Comparison of ENCODE assay signal across 11 cellular contexts in genomic region chr7:100965051-100965722, GRCh38. TPM values are rescaled to one million over a fixed set of nuclear protein-coding genes. Genes with fewer than 3 reads are reported as not detected.
DNase-seq lines count a peak whose midpoint lies in the region; ATAC-seq, FAIRE-seq and TF ChIP-seq lines count a peak whose summit lies in the region.
"Had no signal": no experiment of that assay in that cellular context is flagged by ENCODE, and none has a peak within 500 bp of the region (broad histone marks: within the 10 kb centered on the region; RNA-seq: fewer than 3 reads in every experiment).

No MANE protein-coding gene starts in this region.

- CTCF ChIA-PET in HepG2 (lab: Yijun Ruan, JAX; ENCODE audit: low intra/inter-chr PET ratio, low total read pairs): interaction anchor here (2.9 kb wide), 1 partner anchor 94 kb away, joined by 45 read pairs; no protein-coding TSS in a partner anchor

- H3K4me1 ChIP-seq in HepG2 (ENCODE audit: insufficient read depth, low read length) (0 out of 2 replicates have a peak, but pooled peaks cover 10% of the 10 kb centered on the region), right lobe of liver (peaks cover 0 to 4% (median 0%) of the 10 kb centered on the region in 4 donors), mucosa of rectum (ENCODE audit: control insufficient read depth in 2 of 2, insufficient read depth in 2 of 2, low read length in 2 of 2) (peaks cover 31 to 40% of the 10 kb centered on the region in 2 donors), body of pancreas (peaks cover 19% of the 10 kb centered on the region)
- H3K4me1 ChIP-seq: BE2C had no signal

- H3K36me3 ChIP-seq in HepG2 (replicated peaks in 1 of 2; ENCODE audit: control insufficient read depth in 1 of 2, insufficient read depth in 2 of 2, low read length in 2 of 2): no peaks in the 10 kb centered on the region
- H3K36me3 ChIP-seq in right lobe of liver: peaks cover 0 to 30% (median 0%) of the 10 kb centered on the region in 4 donors
- H3K36me3 ChIP-seq in mucosa of rectum (ENCODE audit: control insufficient read depth in 2 of 2, insufficient read depth in 2 of 2, low read length in 2 of 2): peaks cover 0 to 17% of the 10 kb centered on the region in 2 donors
- H3K36me3 ChIP-seq in body of pancreas (replicated peaks in 1 of 2; ENCODE audit: insufficient read depth in 1 of 2, low read depth in 2 of 2): no peaks in the 10 kb centered on the region
- H3K36me3 ChIP-seq: BE2C had no signal

- no peak; the same call in 2 of the 3 replicates for ATAC-seq in HepG2
- ATAC-seq in right lobe of liver: no peak
- ATAC-seq in central memory CD8-positive, alpha-beta T cell (replicated peaks; ENCODE audit: extremely low read depth, poor library complexity, severe bottlenecking): no peak
- no peak for ATAC-seq in body of pancreas

- H3K4me3 ChIP-seq in HepG2 (replicated peaks in 1 of 3; ENCODE audit: insufficient read depth in 1 of 3, low read depth in 2 of 3, low read length in 3 of 3): no peak overlapping the region
- H3K4me3 ChIP-seq in right lobe of liver: peak overlapping the region in 1 of 3 donors; percentile 27
- H3K4me3 ChIP-seq in mucosa of rectum (ENCODE audit: low read length in 2 of 2): peak overlapping the region; percentile 45 to 62
- H3K4me3 ChIP-seq in body of pancreas: no peak overlapping the region

- H3K36me3 Mint-ChIP-seq in central memory CD8-positive, alpha-beta T cell (ENCODE audit: insufficient read depth): no peaks in the 10 kb centered on the region
- H3K36me3 Mint-ChIP-seq: stimulated activated memory B cell treated with anti-CD40 and anti-IgM and Interleukin-4, amounts not matched to agents 10 μg/mL and 1 μg/mL and 100 μg/mL, for 72 hours had no signal

- H3K4me2 ChIP-seq in HepG2 (ENCODE audit: low read depth, low read length): no peak overlapping the region

- H3K9me3 ChIP-seq in HepG2 (ENCODE audit: low read length): no peaks in the 10 kb centered on the region
- H3K9me3 ChIP-seq in right lobe of liver: no peaks in the 10 kb centered on the region
- no peaks in the 10 kb centered on the region for H3K9me3 ChIP-seq in mucosa of rectum (ENCODE audit: control insufficient read depth in 2 of 2, low read length in 2 of 2)
- H3K9me3 ChIP-seq in body of pancreas: no peaks in the 10 kb centered on the region
- H3K9me3 ChIP-seq: BE2C had no signal

- no peak overlapping the region for H2AFZ ChIP-seq in HepG2 (ENCODE audit: low read length)

- no peak for DNase-seq in HepG2 (ENCODE audit: low spot score)
- DNase-seq in right lobe of liver: no peak
- no peak for DNase-seq in central memory CD8-positive, alpha-beta T cell (ENCODE audit: low spot score in 2 of 2)
- no peak for DNase-seq in SW 1271 (lab: John Stamatoyannopoulos, UW)
- DNase-seq in body of pancreas: no peak
- DNase-seq in dedifferentiated amniotic fluid mesenchymal stem cell (ENCODE audit: extremely low spot score): no peak
- DNase-seq in NCI-H2171 treated with DMSO at 0.1 percent for 48 hours (lab: John Stamatoyannopoulos, UW): no peak
- DNase-seq: BE2C had no signal

- peaks cover 21% of the 10 kb centered on the region for H3K4me1 Mint-ChIP-seq in central memory CD8-positive, alpha-beta T cell

- H3K4me3 Mint-ChIP-seq in central memory CD8-positive, alpha-beta T cell: peak overlapping the region; percentile 50

- peaks cover 13 to 40% of the 10 kb centered on the region in 2 experiments for H3K27me3 ChIP-seq in HepG2 (ENCODE audit: control insufficient read depth in 1 of 2, insufficient read depth in 2 of 2, low read length in 2 of 2)
- no peaks in the 10 kb centered on the region for H3K27me3 ChIP-seq in right lobe of liver
- peaks cover 21 to 25% of the 10 kb centered on the region in 2 donors for H3K27me3 ChIP-seq in mucosa of rectum (ENCODE audit: control insufficient read depth in 2 of 2, insufficient read depth in 2 of 2, low read length in 2 of 2)
- peaks cover 0 to 41% of the 10 kb centered on the region in 2 donors for H3K27me3 ChIP-seq in body of pancreas

- intact Hi-C loops in HepG2 (cut with micrococcal nuclease; ENCODE audit: unreplicated experiment): no loop called here
- intact Hi-C loops in right lobe of liver (cut with DNase I): loop anchor here (5.0 to 10.0 kb wide), 2 partner anchors 90 to 92 kb away; no protein-coding TSS in a partner anchor
- intact Hi-C loops in body of pancreas (cut with DNase I): no loop called here

- no TSS peak for BruUV-seq in HepG2 (replicated peaks; lab: Mats Ljungman, UMichigan)

- in situ Hi-C loops in HepG2 (cut with HindIII; ENCODE audit: extremely low pct_ligation_motif_present, low pct_unique_long_range_greater_than_20kb): loop anchor here (5.0 kb wide), 1 partner anchor 92 kb away; no protein-coding TSS in a partner anchor

- H3K27ac Mint-ChIP-seq in central memory CD8-positive, alpha-beta T cell (ENCODE audit: low read depth): no peak overlapping the region
- H3K27ac Mint-ChIP-seq: stimulated activated memory B cell treated with anti-CD40 and anti-IgM and Interleukin-4, amounts not matched to agents 10 μg/mL and 1 μg/mL and 100 μg/mL, for 72 hours had no signal

- TF ChIP-seq POLR2A in HepG2 (IDR thresholded peaks at IDR 0.05; ENCODE audit: insufficient read depth in 1 of 2, low read depth in 2 of 2, low read length in 2 of 2) (no peak), right lobe of liver (IDR thresholded peaks at IDR 0.05) (no peak), body of pancreas (IDR thresholded peaks at IDR 0.05) (no peak)

- TF ChIP-seq EP300 in HepG2 (IDR thresholded peaks at IDR 0.05; ENCODE audit: low read depth in 2 of 2, low read length in 2 of 2) (no peak), HepG2 (CRISPR knock-in tag; IDR thresholded peaks at IDR 0.05; ENCODE audit: borderline replicate concordance) (no peak)

- POLR2A ChIA-PET in HepG2 (lab: Yijun Ruan, JAX): no interaction called here

- no peaks in the 10 kb centered on the region for H4K20me1 ChIP-seq in HepG2 (ENCODE audit: insufficient read depth, low read length)

- H3K9ac ChIP-seq in HepG2 (ENCODE audit: insufficient read depth, low read depth, low read length) (no peak overlapping the region), mucosa of rectum (ENCODE audit: low read depth in 1 of 2, low read length in 2 of 2) (peak overlapping the region; percentile 52 to 93)

- FAIRE-seq in HepG2 (lab: Jason Lieb, UNC): no peak

- H3K27ac ChIP-seq in HepG2 (ENCODE audit: extremely low read length, insufficient read depth, low read length): no peak overlapping the region
- H3K27ac ChIP-seq in right lobe of liver: no peak overlapping the region
- peak overlapping the region; percentile 61 to 99 for H3K27ac ChIP-seq in mucosa of rectum (ENCODE audit: low read depth in 2 of 2, low read length in 2 of 2)
- no peak overlapping the region for H3K27ac ChIP-seq in body of pancreas
- H3K27ac ChIP-seq: epithelial cell of prostate had no signal

- TF ChIP-seq CTCF in HepG2 (CRISPR knock-in tag; IDR thresholded peaks at IDR 0.05) (no peak), right lobe of liver (IDR thresholded peaks at IDR 0.05) (no peak), body of pancreas (IDR thresholded peaks at IDR 0.05) (no peak)

- no peak for TF ChIP-seq RAD21 in HepG2 (CRISPR knock-in tag; IDR thresholded peaks at IDR 0.05)

- no peaks in the 10 kb centered on the region for H3K79me2 ChIP-seq in HepG2 (ENCODE audit: insufficient read depth, low read length)

- WGBS in HepG2 (ENCODE audit: low lambda C conversion rate): 49% methylated on average over 22 of the region's 25 CpGs
- 33% methylated on average over 10 of the region's 25 CpGs for WGBS in right lobe of liver (ENCODE audit: insufficient coverage, low coverage, low lambda C conversion rate, missing lambda C conversion rate)
- WGBS in body of pancreas, 2 donors: 18% methylated on average over 24 to 25 of the region's 25 CpGs

- H3K27me3 Mint-ChIP-seq in central memory CD8-positive, alpha-beta T cell: peaks cover 71% of the 10 kb centered on the region

- H3K9me3 Mint-ChIP-seq in central memory CD8-positive, alpha-beta T cell: no peaks in the 10 kb centered on the region
- H3K9me3 Mint-ChIP-seq: stimulated activated memory B cell treated with anti-CD40 and anti-IgM and Interleukin-4, amounts not matched to agents 10 μg/mL and 1 μg/mL and 100 μg/mL, for 72 hours had no signal

RNA-seq across cellular contexts. Expression of gene MUC12, which starts 4.2 kb away (rescaled TPM):
- total RNA-seq in HepG2 (2016; rRNA removed; fragmentation: Illumina TruSeq; extraction: Trizol): not detected in 2 replicates
- total RNA-seq in HepG2 (2016; cell fraction: cytosol; rRNA removed; fragmentation: Illumina TruSeq; extraction: Trizol; ENCODE audit: low read depth): not detected in 2 replicates
- total RNA-seq in HepG2 (2016; cell fraction: insoluble cytoplasmic fraction; rRNA removed; fragmentation: Illumina TruSeq; extraction: Trizol): not detected in 2 replicates
- total RNA-seq in HepG2 (2016; cell fraction: membrane; rRNA removed; fragmentation: Illumina TruSeq; extraction: Trizol): 0.62 TPM in 1 of 2 replicates, not detected in the other
- total RNA-seq in HepG2 (2016; cell fraction: nucleus; rRNA removed; fragmentation: Illumina TruSeq; extraction: Trizol): not detected in 2 replicates
- not detected in 2 replicates for polyA plus RNA-seq in HepG2 (2011; rRNA removed)
- polyA plus RNA-seq in HepG2 (2011; cell fraction: cytosol; rRNA removed): not detected in 2 replicates
- polyA plus RNA-seq in HepG2 (2011; cell fraction: nucleus; rRNA removed): 0.16 TPM in 1 of 2 replicates, not detected in the other
- polyA plus RNA-seq in HepG2 (2012): 0.01 and 0.13 TPM in 2 replicates
- not detected in 2 replicates for polyA plus RNA-seq in HepG2 (2016; cell fraction: cytosol; fragmentation: Illumina TruSeq; extraction: Trizol; ENCODE audit: low read depth)
- not detected in 2 replicates for polyA plus RNA-seq in HepG2 (2016; cell fraction: insoluble cytoplasmic fraction; fragmentation: Illumina TruSeq; extraction: Trizol; ENCODE audit: low read depth)
- polyA plus RNA-seq in HepG2 (2016; cell fraction: membrane; fragmentation: Illumina TruSeq; extraction: Trizol; ENCODE audit: low read depth): not detected in 2 replicates
- 0.84 TPM in 1 of 2 replicates, not detected in the other for polyA plus RNA-seq in HepG2 (2016; cell fraction: nucleus; fragmentation: Illumina TruSeq; extraction: Trizol; ENCODE audit: insufficient read depth, low read depth)
- polyA minus RNA-seq in HepG2 (2011; rRNA and poly(A)+ RNA removed; ENCODE audit: low replicate concordance): not detected in 2 replicates
- not detected in 2 replicates for polyA minus RNA-seq in HepG2 (2011; cell fraction: cytosol; rRNA and poly(A)+ RNA removed)
- polyA minus RNA-seq in HepG2 (2011; cell fraction: nucleus; rRNA and poly(A)+ RNA removed): not detected in 2 replicates
- not detected for total RNA-seq in right lobe of liver
- total RNA-seq in body of pancreas: not detected

RNA-seq across cellular contexts. Expression of gene MUC3A, which starts 15.9 kb away (rescaled TPM):
- total RNA-seq in HepG2 (2016; rRNA removed; fragmentation: Illumina TruSeq; extraction: Trizol) (not detected in 2 replicates), right lobe of liver (10 to 100 TPM in 3 of 6 experiments, 1 to 10 TPM in 3; 3.2 to 12.8 (median 8.9) TPM), body of pancreas (1 to 10 TPM in 1 of 2 donors, under 1 TPM in 1; 0.52 to 3.0 TPM)
- not detected in 2 replicates for total RNA-seq in HepG2 (2016; cell fraction: cytosol; rRNA removed; fragmentation: Illumina TruSeq; extraction: Trizol; ENCODE audit: low read depth)
- not detected in 2 replicates for total RNA-seq in HepG2 (2016; cell fraction: insoluble cytoplasmic fraction; rRNA removed; fragmentation: Illumina TruSeq; extraction: Trizol)
- not detected in 2 replicates for total RNA-seq in HepG2 (2016; cell fraction: membrane; rRNA removed; fragmentation: Illumina TruSeq; extraction: Trizol)
- not detected in 2 replicates for total RNA-seq in HepG2 (2016; cell fraction: nucleus; rRNA removed; fragmentation: Illumina TruSeq; extraction: Trizol)
- 0.01 and 0.07 TPM in 2 replicates for polyA plus RNA-seq in HepG2 (2011; rRNA removed)
- polyA plus RNA-seq in HepG2 (2011; cell fraction: cytosol; rRNA removed): 0.01 and 0.03 TPM in 2 replicates
- 0.19 and 0.21 TPM in 2 replicates for polyA plus RNA-seq in HepG2 (2011; cell fraction: nucleus; rRNA removed)
- polyA plus RNA-seq in HepG2 (2012): 0.20 and 0.23 TPM in 2 replicates
- 0.17 TPM in 1 of 2 replicates, not detected in the other for polyA plus RNA-seq in HepG2 (2016; cell fraction: cytosol; fragmentation: Illumina TruSeq; extraction: Trizol; ENCODE audit: low read depth)
- polyA plus RNA-seq in HepG2 (2016; cell fraction: insoluble cytoplasmic fraction; fragmentation: Illumina TruSeq; extraction: Trizol; ENCODE audit: low read depth): 0.17 TPM in 1 of 2 replicates, not detected in the other
- 0.17 and 0.26 TPM in 2 replicates for polyA plus RNA-seq in HepG2 (2016; cell fraction: membrane; fragmentation: Illumina TruSeq; extraction: Trizol; ENCODE audit: low read depth)
- polyA plus RNA-seq in HepG2 (2016; cell fraction: nucleus; fragmentation: Illumina TruSeq; extraction: Trizol; ENCODE audit: insufficient read depth, low read depth): 0.12 and 0.32 TPM in 2 replicates
- not detected in 2 replicates for polyA minus RNA-seq in HepG2 (2011; rRNA and poly(A)+ RNA removed; ENCODE audit: low replicate concordance)
- polyA minus RNA-seq in HepG2 (2011; cell fraction: cytosol; rRNA and poly(A)+ RNA removed): not detected in 2 replicates
- polyA minus RNA-seq in HepG2 (2011; cell fraction: nucleus; rRNA and poly(A)+ RNA removed): under 0.01 and 0.13 TPM in 2 replicates

RNA-seq across cellular contexts. Expression of gene MUC17, which starts 54.7 kb away (rescaled TPM):
- total RNA-seq in HepG2 (2016; rRNA removed; fragmentation: Illumina TruSeq; extraction: Trizol) (not detected in 2 replicates), right lobe of liver (not detected), body of pancreas (under 1 TPM in 1 of 2 donors, not detected in 1; 0.78 TPM)
- total RNA-seq in HepG2 (2016; cell fraction: cytosol; rRNA removed; fragmentation: Illumina TruSeq; extraction: Trizol; ENCODE audit: low read depth): not detected in 2 replicates
- not detected in 2 replicates for total RNA-seq in HepG2 (2016; cell fraction: insoluble cytoplasmic fraction; rRNA removed; fragmentation: Illumina TruSeq; extraction: Trizol)
- not detected in 2 replicates for total RNA-seq in HepG2 (2016; cell fraction: membrane; rRNA removed; fragmentation: Illumina TruSeq; extraction: Trizol)
- total RNA-seq in HepG2 (2016; cell fraction: nucleus; rRNA removed; fragmentation: Illumina TruSeq; extraction: Trizol): not detected in 2 replicates
- polyA plus RNA-seq in HepG2 (2011; rRNA removed): 0.01 TPM in 1 of 2 replicates, not detected in the other
- under 0.01 TPM in 1 of 2 replicates, not detected in the other for polyA plus RNA-seq in HepG2 (2011; cell fraction: cytosol; rRNA removed)
- polyA plus RNA-seq in HepG2 (2011; cell fraction: nucleus; rRNA removed): 0.02 TPM in 1 of 2 replicates, not detected in the other
- polyA plus RNA-seq in HepG2 (2012): not detected in 2 replicates
- polyA plus RNA-seq in HepG2 (2016; cell fraction: cytosol; fragmentation: Illumina TruSeq; extraction: Trizol; ENCODE audit: low read depth): not detected in 2 replicates
- polyA plus RNA-seq in HepG2 (2016; cell fraction: insoluble cytoplasmic fraction; fragmentation: Illumina TruSeq; extraction: Trizol; ENCODE audit: low read depth): not detected in 2 replicates
- not detected in 2 replicates for polyA plus RNA-seq in HepG2 (2016; cell fraction: membrane; fragmentation: Illumina TruSeq; extraction: Trizol; ENCODE audit: low read depth)
- polyA plus RNA-seq in HepG2 (2016; cell fraction: nucleus; fragmentation: Illumina TruSeq; extraction: Trizol; ENCODE audit: insufficient read depth, low read depth): not detected in 2 replicates
- 0.09 TPM in 1 of 2 replicates, not detected in the other for polyA minus RNA-seq in HepG2 (2011; rRNA and poly(A)+ RNA removed; ENCODE audit: low replicate concordance)
- polyA minus RNA-seq in HepG2 (2011; cell fraction: cytosol; rRNA and poly(A)+ RNA removed): not detected in 2 replicates
- not detected in 2 replicates for polyA minus RNA-seq in HepG2 (2011; cell fraction: nucleus; rRNA and poly(A)+ RNA removed)

Comparison
In these comparisons a context has a peak if more than half of its experiments do, and no peak if none do; other contexts are left out.
1. intact Hi-C loops: an anchor here in right lobe of liver (5.0 to 10.0 kb wide); none called in HepG2 and body of pancreas.
2. H3K27ac ChIP-seq: peak in mucosa of rectum (2 of 2); none in HepG2 (single experiment), right lobe of liver (0 of 3) and body of pancreas (0 of 4).
3. H3K4me3 ChIP-seq: peak in mucosa of rectum (2 of 2); none in HepG2 (0 of 3) and body of pancreas (0 of 2).